8 cellular contexts compared by ENCODE assay signal in the genomic region with DNA sequence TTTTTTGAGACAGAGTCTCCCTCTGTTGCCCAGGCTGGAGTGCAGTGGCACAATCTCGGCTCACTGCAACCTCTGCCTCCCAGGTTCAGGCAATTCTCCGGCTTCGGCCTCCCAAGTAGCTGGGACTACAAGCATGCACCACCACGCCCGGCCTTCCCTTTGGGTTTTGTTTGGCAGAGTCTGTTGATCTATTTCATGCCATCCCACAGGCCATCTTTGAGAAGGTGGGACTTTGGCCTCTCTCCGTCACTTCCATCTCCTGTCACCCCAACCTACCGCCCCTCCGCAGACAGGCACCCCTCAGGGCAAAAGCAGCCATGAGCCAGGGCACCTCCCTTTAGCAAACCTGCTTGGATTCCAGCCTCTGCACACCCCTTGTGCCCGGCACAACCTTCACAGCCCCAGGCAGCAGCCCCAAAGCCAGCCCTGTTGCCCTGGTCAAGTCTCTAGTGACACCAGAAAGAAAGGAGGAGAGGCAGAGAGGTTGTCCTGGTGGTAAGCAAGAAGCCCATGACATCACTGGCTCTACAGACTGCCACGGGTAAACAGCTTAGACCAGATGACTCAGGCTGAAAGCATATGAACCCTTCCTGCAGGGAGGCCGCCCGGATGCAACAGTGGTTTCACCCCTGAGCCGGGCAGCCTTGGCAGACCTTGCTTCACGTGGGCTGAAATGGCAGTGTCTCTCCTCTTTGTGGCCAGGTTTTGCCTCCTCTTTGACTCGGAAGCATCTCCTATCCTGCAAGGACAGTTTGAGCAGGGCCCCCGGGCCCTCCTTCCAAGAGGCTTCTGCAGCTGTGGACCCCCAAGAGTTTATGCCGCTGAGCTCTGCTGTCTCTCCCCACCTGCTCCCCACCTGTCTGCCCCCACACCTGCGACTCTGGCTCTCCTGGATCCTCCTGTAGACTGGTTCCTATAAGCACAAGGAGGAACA. TPM values are rescaled to one million over a fixed set of nuclear protein-coding genes. Genes with fewer than 3 reads are reported as not detected.
DNase-seq lines count a peak whose midpoint lies in the region; ATAC-seq and TF ChIP-seq lines count a peak whose summit lies in the region.

No MANE protein-coding gene starts in this region.

- H3K27ac Mint-ChIP-seq in T-helper 17 cell = peak overlapping the region; percentile 95
- H3K27ac Mint-ChIP-seq in stimulated activated effector memory CD8-positive, alpha-beta T cell treated with anti-CD3 and anti-CD28 coated beads, Interleukin-12 subunit alpha, Interleukin-12 subunit beta, amount 100 ng/mL, for 72 hours = peak overlapping the region; percentile 96

- H3K36me3 ChIP-seq in right lobe of liver = no peaks in the 10 kb centered on the region

- H3K4me3 ChIP-seq in HL-60 (replicated peaks; ENCODE audit: insufficient read depth, low read length) (no peak overlapping the region), cardiac fibroblast (replicated peaks in 1 of 2; ENCODE audit: low read depth in 2 of 2, low read length in 2 of 2) (peak overlapping the region; percentile 19 to 41), right lobe of liver (no peak overlapping the region)

- H3K27ac ChIP-seq in HL-60 (replicated peaks) (no peak overlapping the region), right lobe of liver (peak overlapping the region; percentile 29 to 62 (median 49))

- TF ChIP-seq POLR2A in right lobe of liver (IDR thresholded peaks at IDR 0.05) = no peak

- intact Hi-C loops in right lobe of liver (cut with DNase I) = no loop called here

- no peaks in the 10 kb centered on the region for H3K4me1 ChIP-seq in right lobe of liver

- H3K9me3 Mint-ChIP-seq in stimulated activated effector memory CD8-positive, alpha-beta T cell treated with anti-CD3 and anti-CD28 coated beads, Interleukin-12 subunit alpha, Interleukin-12 subunit beta, amount 100 ng/mL, for 72 hours = no peaks in the 10 kb centered on the region

- TF ChIP-seq CTCF in HL-60 (IDR thresholded peaks at IDR 0.05; ENCODE audit: insufficient read depth, low read length) = no peak
- no peak for TF ChIP-seq CTCF in cardiac fibroblast (IDR thresholded peaks at IDR 0.05; ENCODE audit: low read depth, low read length)
- TF ChIP-seq CTCF in right lobe of liver (IDR thresholded peaks at IDR 0.05) = no peak

- DNase-seq in COLO668 (lab: John Stamatoyannopoulos, UW; ENCODE audit: unreplicated experiment) (peak; percentile 6), HL-60 (ENCODE audit: low read depth in 1 of 2, low spot score in 1 of 2) (peak; percentile 32 to 67), T-helper 17 cell (peak in 1 of 3 donors; percentile 17), cardiac fibroblast (ENCODE audit: low read depth in 2 of 2) (peak; percentile 96 to 99), right lobe of liver (no peak), cerebellar nuclear complex (lab: John Stamatoyannopoulos, UW) (no peak), NCI-H774 (lab: John Stamatoyannopoulos, UW) (no peak)
- DNase-seq in stimulated activated effector memory CD8-positive, alpha-beta T cell treated with anti-CD3 and anti-CD28 coated beads, Interleukin-12 subunit alpha, Interleukin-12 subunit beta, amount 100 ng/mL, for 72 hours (ENCODE audit: low spot score in 2 of 2) = peak; percentile 50 to 73

- peaks cover 7% of the 10 kb centered on the region for H3K27me3 Mint-ChIP-seq in T-helper 17 cell

- peak; percentile 96 for ATAC-seq in T-helper 17 cell
- ATAC-seq in right lobe of liver = peak; percentile 38 to 68 (median 57)
- peak; percentile 100 for ATAC-seq in stimulated activated effector memory CD8-positive, alpha-beta T cell treated with anti-CD3 and anti-CD28 coated beads, Interleukin-12 subunit alpha, Interleukin-12 subunit beta, amount 100 ng/mL, for 72 hours

- peaks cover 7% of the 10 kb centered on the region for H3K4me1 Mint-ChIP-seq in T-helper 17 cell
- peaks cover 27% of the 10 kb centered on the region for H3K4me1 Mint-ChIP-seq in stimulated activated effector memory CD8-positive, alpha-beta T cell treated with anti-CD3 and anti-CD28 coated beads, Interleukin-12 subunit alpha, Interleukin-12 subunit beta, amount 100 ng/mL, for 72 hours

- H3K27me3 ChIP-seq in HL-60 (ENCODE audit: insufficient read depth, poor library complexity, severe bottlenecking) (no peaks in the 10 kb centered on the region), right lobe of liver (no peaks in the 10 kb centered on the region)

- WGBS in right lobe of liver (ENCODE audit: insufficient coverage, low coverage, low lambda C conversion rate, missing lambda C conversion rate) = 81% methylated on average over 10 of the region's 18 CpGs

- H3K9me3 ChIP-seq in T-helper 17 cell (ENCODE audit: control insufficient read depth, low read length, poor library complexity, severe bottlenecking) (no peaks in the 10 kb centered on the region), right lobe of liver (no peaks in the 10 kb centered on the region)

- H3K36me3 Mint-ChIP-seq in T-helper 17 cell (ENCODE audit: low read depth) = no peaks in the 10 kb centered on the region
- no peaks in the 10 kb centered on the region for H3K36me3 Mint-ChIP-seq in stimulated activated effector memory CD8-positive, alpha-beta T cell treated with anti-CD3 and anti-CD28 coated beads, Interleukin-12 subunit alpha, Interleukin-12 subunit beta, amount 100 ng/mL, for 72 hours

- H3K4me3 Mint-ChIP-seq in T-helper 17 cell = no peak overlapping the region
- peak overlapping the region; percentile 48 for H3K4me3 Mint-ChIP-seq in stimulated activated effector memory CD8-positive, alpha-beta T cell treated with anti-CD3 and anti-CD28 coated beads, Interleukin-12 subunit alpha, Interleukin-12 subunit beta, amount 100 ng/mL, for 72 hours

RNA-seq across cellular contexts. Expression of a gene that starts 8.1 kb away (rescaled TPM):
- total RNA-seq in T-helper 17 cell (1 to 10 TPM; 4.1 to 6.7 TPM), right lobe of liver (10 to 100 TPM; 18.9 to 36.1 (median 26.7) TPM)

RNA-seq across cellular contexts. Expression of a gene that starts 30.3 kb away (rescaled TPM):
- total RNA-seq in T-helper 17 cell (1 to 10 TPM; 2.0 to 2.9 TPM), right lobe of liver (1 to 10 TPM in 1 of 6 experiments, under 1 TPM in 5; 0.19 to 1.0 (median 0.53) TPM)

RNA-seq across cellular contexts. Expression of a gene that starts 46.4 kb away (rescaled TPM):
- total RNA-seq in T-helper 17 cell (10 to 100 TPM; 31.7 to 45.2 TPM), right lobe of liver (100 to 1,000 TPM in 4 of 6 experiments, 10 to 100 TPM in 2; 82.8 to 257 (median 121) TPM)

Comparison
In these comparisons a context has a peak if more than half of its experiments do, and no peak if none do; other contexts are left out.
1. DNase-seq: peak in COLO668 (single experiment), HL-60 (2 of 2), cardiac fibroblast (2 of 2) and stimulated activated effector memory CD8-positive, alpha-beta T cell treated with anti-CD3 and anti-CD28 coated beads, Interleukin-12 subunit alpha, Interleukin-12 subunit beta, amount 100 ng/mL, for 72 hours (2 of 2); none in right lobe of liver (0 of 3), cerebellar nuclear complex (0 of 2) and NCI-H774 (single experiment).
2. H3K4me3 ChIP-seq: peak in cardiac fibroblast (2 of 2); none in HL-60 (single experiment) and right lobe of liver (0 of 3).
3. Peak in every context shown above with its lines, with median percentiles within 50 percentile points of each other: ATAC-seq.